ENCODE assay signal across 10 cellular contexts in the genomic region with DNA sequence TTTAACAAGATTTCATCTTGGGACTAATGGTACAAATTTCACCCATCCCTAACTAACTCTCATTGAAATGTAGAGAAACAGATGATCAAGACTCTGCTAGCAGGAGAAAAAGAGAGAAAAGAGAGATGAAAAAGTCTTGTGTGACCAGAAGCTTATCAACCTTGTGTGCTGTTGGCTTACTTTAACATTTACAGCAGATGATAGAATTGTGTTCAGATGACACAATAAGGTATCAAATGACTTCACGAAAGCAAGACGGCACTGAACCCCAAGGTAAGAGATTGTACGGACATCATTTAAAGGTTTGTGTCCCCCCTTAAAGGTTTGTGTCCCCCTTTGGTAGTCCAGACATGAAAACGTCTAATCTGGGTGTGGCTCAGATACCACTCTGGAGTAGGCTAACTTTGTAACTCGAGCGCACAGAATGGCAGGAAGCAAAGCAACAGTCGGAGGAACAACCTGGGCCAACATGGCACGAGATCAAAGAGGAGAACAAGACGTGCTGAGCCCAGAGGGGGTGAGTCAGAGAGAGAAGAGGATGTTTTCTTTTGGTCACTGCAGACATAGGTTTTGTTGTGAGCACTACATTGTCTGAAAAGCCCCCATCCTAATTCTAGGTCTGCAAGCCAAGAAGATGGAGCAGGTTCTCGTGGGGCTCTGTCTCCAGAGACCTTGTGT. TPM values are rescaled to one million over a fixed set of nuclear protein-coding genes. Genes with fewer than 3 reads are reported as not detected.
DNase-seq lines count a peak whose midpoint lies in the region; ATAC-seq and TF ChIP-seq lines count a peak whose summit lies in the region.
"Had no signal": no experiment of that assay in that cellular context is flagged by ENCODE, and none has a peak within 500 bp of the region (broad histone marks: within the 10 kb centered on the region; RNA-seq: fewer than 3 reads in every experiment).

No MANE protein-coding gene starts in this region.

- no peaks in the 10 kb centered on the region for H3F3A ChIP-seq in PC-3 (ENCODE audit: low read length, unreplicated experiment)

- BruUV-seq in PC-3 (replicated peaks; lab: Mats Ljungman, UMichigan) = no TSS peak

- POLR2A ChIA-PET in PC-3 (lab: Charles Lee; ENCODE audit: unreplicated experiment) = no interaction called here

- H3K79me2 ChIP-seq in PC-3 (ENCODE audit: low read length) = no peaks in the 10 kb centered on the region

- no peak overlapping the region for H3K9ac ChIP-seq in PC-3 (ENCODE audit: low read length)

- no peaks in the 10 kb centered on the region for H3K27me3 ChIP-seq in PC-3 (ENCODE audit: low read length)
- H3K27me3 ChIP-seq: cardiac muscle cell had no signal

- no peaks in the 10 kb centered on the region for H3K9me2 ChIP-seq in PC-3 (replicated peaks; ENCODE audit: low read length)

- peaks cover 12% of the 10 kb centered on the region for H3K4me1 ChIP-seq in PC-3 (ENCODE audit: insufficient read depth, low read length)

- H3K4me3 ChIP-seq in PC-3 (ENCODE audit: low read length) = peak overlapping the region; percentile 25; the same call in 1 of the 2 replicates
- H3K4me3 ChIP-seq: cardiac muscle cell had no signal

- DNase-seq in DMS 273 (lab: John Stamatoyannopoulos, UW; ENCODE audit: unreplicated experiment) (peak; percentile 73), PC-3 (peak; percentile 90), caudate nucleus (lab: John Stamatoyannopoulos, UW) (no peak), myocyte (ENCODE audit: low read depth) (peak; percentile 51), T1000 (lab: John Stamatoyannopoulos, UW) (no peak), hepatic stellate cell (ENCODE audit: low spot score) (no peak), SKM-1 (lab: John Stamatoyannopoulos, UW; ENCODE audit: unreplicated experiment) (no peak)
- DNase-seq: HCEC 1CT had no signal

- intact Hi-C loops in PC-3 (cut with micrococcal nuclease) = loop anchor here (2.0 kb wide), 1 partner anchor 47 kb away; no protein-coding TSS in a partner anchor

- TF ChIP-seq CTCF in PC-3 (conservative IDR thresholded peaks at IDR 0.05; ENCODE audit: low read depth, low read length) = no peak

- 0 out of 2 replicates have a peak overlapping the region, but pooled peaks have one; percentile 23 for H3K27ac ChIP-seq in PC-3 (ENCODE audit: low read length)
- peak overlapping the region; percentile 2 for H3K27ac ChIP-seq in caudate nucleus (ENCODE audit: low read depth, low read length)
- H3K27ac ChIP-seq: cardiac muscle cell had no signal

- peak overlapping the region; percentile 53 for H2AFZ ChIP-seq in PC-3 (ENCODE audit: low read length)

- H3K4me2 ChIP-seq in PC-3 (ENCODE audit: low read length) = peak overlapping the region; percentile 79

- H3K36me3 ChIP-seq in PC-3 (ENCODE audit: low read depth, low read length) = no peaks in the 10 kb centered on the region
- H3K36me3 ChIP-seq: cardiac muscle cell had no signal

- ATAC-seq in PC-3 (peak; percentile 98), HG03342 (IDR thresholded peaks at IDR 0.05; ENCODE audit: unreplicated experiment) (no peak)

- no peaks in the 10 kb centered on the region for H4K20me1 ChIP-seq in PC-3 (ENCODE audit: low read length)

- CTCF ChIA-PET in PC-3 (lab: Charles Lee) = no interaction called here

- no peaks in the 10 kb centered on the region for H3K9me3 ChIP-seq in PC-3 (ENCODE audit: low read length)

RNA-seq across cellular contexts. Expression of gene LMBR1, which starts 10.4 kb away (rescaled TPM):
- total RNA-seq in PC-3 (2014; rRNA removed) (61.7 and 63.9 TPM in 2 replicates), myocyte (32.2 and 45.0 TPM in 2 replicates)
- 20.3 TPM for polyA plus RNA-seq in myocyte (2012)

RNA-seq across cellular contexts. Expression of gene NOM1, which starts 46.1 kb away (rescaled TPM):
- total RNA-seq in PC-3 (2014; rRNA removed) (17.7 and 28.5 TPM in 2 replicates), myocyte (16.0 and 25.4 TPM in 2 replicates)
- polyA plus RNA-seq in myocyte (2012) = 15.0 TPM

Comparison
In these comparisons a context has a peak if more than half of its experiments do, and no peak if none do; other contexts are left out.
1. DNase-seq: peak in DMS 273 (single experiment), PC-3 (single experiment) and myocyte (single experiment); none in caudate nucleus (0 of 61), T1000 (single experiment), hepatic stellate cell (single experiment) and SKM-1 (single experiment).